2 cellular contexts compared by ENCODE assay signal in the genomic region with DNA sequence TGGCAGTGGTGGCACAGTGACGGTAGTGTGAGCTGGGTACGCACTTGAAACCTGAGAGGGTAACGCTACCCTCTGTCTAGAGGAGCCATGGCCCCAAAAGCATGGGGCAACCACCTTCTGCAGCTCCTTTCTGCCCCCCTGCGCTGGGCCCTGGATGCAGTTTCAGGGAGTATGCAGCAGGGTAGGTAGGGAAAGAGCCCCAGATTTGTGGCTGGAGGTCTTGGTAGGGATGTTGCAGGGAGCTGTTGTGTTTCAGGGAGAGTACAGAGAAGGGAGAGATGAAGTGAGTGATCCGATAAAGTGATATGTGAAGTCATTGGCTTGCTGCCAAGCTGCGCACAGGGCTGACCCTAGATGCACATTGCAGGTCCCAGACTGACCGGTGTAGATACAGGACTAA.
TF ChIP-seq lines count a peak whose summit lies in the region.

No MANE protein-coding gene starts in this region.

TF ChIP-seq in HepG2, 621 proteins besides CTCF, POLR2A, EP300 and RAD21:
- no peak for TF ChIP-seq KDM3A (CRISPR knock-in tag; IDR thresholded peaks at IDR 0.05; ENCODE audit: low read depth)
- TF ChIP-seq, protein P1, sequence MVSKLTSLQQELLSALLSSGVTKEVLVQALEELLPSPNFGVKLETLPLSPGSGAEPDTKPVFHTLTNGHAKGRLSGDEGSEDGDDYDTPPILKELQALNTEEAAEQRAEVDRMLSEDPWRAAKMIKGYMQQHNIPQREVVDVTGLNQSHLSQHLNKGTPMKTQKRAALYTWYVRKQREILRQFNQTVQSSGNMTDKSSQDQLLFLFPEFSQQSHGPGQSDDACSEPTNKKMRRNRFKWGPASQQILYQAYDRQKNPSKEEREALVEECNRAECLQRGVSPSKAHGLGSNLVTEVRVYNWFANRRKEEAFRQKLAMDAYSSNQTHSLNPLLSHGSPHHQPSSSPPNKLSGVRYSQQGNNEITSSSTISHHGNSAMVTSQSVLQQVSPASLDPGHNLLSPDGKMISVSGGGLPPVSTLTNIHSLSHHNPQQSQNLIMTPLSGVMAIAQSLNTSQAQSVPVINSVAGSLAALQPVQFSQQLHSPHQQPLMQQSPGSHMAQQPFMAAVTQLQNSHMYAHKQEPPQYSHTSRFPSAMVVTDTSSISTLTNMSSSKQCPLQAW (CRISPR knock-in tag; IDR thresholded peaks at IDR 0.05): peak; percentile 15; the same call in 1 of the 2 replicates
- 0 out of 2 replicates have a peak, but pooled peaks have one; percentile 10 for TF ChIP-seq LCORL (IDR thresholded peaks at IDR 0.05)
- TF ChIP-seq LCORL (CRISPR knock-in tag; IDR thresholded peaks at IDR 0.05): no peak
- TF ChIP-seq KDM2A (CRISPR knock-in tag; IDR thresholded peaks at IDR 0.05; ENCODE audit: borderline replicate concordance, low read depth): peak; percentile 51; the same call in 1 of the 2 replicates
- TF ChIP-seq NFIC (IDR thresholded peaks at IDR 0.05; ENCODE audit: low read length): 0 out of 2 replicates have a peak, but pooled peaks have one; percentile 24
- TF ChIP-seq ZNF136 (CRISPR knock-in tag; IDR thresholded peaks at IDR 0.05; ENCODE audit: low read depth): no peak
- TF ChIP-seq, protein P2, sequence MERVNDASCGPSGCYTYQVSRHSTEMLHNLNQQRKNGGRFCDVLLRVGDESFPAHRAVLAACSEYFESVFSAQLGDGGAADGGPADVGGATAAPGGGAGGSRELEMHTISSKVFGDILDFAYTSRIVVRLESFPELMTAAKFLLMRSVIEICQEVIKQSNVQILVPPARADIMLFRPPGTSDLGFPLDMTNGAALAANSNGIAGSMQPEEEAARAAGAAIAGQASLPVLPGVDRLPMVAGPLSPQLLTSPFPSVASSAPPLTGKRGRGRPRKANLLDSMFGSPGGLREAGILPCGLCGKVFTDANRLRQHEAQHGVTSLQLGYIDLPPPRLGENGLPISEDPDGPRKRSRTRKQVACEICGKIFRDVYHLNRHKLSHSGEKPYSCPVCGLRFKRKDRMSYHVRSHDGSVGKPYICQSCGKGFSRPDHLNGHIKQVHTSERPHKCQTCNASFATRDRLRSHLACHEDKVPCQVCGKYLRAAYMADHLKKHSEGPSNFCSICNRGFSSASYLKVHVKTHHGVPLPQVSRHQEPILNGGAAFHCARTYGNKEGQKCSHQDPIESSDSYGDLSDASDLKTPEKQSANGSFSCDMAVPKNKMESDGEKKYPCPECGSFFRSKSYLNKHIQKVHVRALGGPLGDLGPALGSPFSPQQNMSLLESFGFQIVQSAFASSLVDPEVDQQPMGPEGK (CRISPR knock-in tag; IDR thresholded peaks at IDR 0.05): no peak

TF ChIP-seq in WTC11, 78 proteins besides CTCF, POLR2A, EP300 and RAD21:
- no peak for TF ChIP-seq TEAD1 (CRISPR knock-in tag; IDR thresholded peaks at IDR 0.05)
- no peak for TF ChIP-seq ZNF532 (CRISPR knock-in tag; IDR thresholded peaks at IDR 0.05; ENCODE audit: borderline replicate concordance)
- no peak for TF ChIP-seq CBFB (CRISPR knock-in tag; IDR thresholded peaks at IDR 0.05; ENCODE audit: low read depth)
- TF ChIP-seq ELF4 (CRISPR knock-in tag; IDR thresholded peaks at IDR 0.05; ENCODE audit: low read depth): no peak
- TF ChIP-seq, protein P3, sequence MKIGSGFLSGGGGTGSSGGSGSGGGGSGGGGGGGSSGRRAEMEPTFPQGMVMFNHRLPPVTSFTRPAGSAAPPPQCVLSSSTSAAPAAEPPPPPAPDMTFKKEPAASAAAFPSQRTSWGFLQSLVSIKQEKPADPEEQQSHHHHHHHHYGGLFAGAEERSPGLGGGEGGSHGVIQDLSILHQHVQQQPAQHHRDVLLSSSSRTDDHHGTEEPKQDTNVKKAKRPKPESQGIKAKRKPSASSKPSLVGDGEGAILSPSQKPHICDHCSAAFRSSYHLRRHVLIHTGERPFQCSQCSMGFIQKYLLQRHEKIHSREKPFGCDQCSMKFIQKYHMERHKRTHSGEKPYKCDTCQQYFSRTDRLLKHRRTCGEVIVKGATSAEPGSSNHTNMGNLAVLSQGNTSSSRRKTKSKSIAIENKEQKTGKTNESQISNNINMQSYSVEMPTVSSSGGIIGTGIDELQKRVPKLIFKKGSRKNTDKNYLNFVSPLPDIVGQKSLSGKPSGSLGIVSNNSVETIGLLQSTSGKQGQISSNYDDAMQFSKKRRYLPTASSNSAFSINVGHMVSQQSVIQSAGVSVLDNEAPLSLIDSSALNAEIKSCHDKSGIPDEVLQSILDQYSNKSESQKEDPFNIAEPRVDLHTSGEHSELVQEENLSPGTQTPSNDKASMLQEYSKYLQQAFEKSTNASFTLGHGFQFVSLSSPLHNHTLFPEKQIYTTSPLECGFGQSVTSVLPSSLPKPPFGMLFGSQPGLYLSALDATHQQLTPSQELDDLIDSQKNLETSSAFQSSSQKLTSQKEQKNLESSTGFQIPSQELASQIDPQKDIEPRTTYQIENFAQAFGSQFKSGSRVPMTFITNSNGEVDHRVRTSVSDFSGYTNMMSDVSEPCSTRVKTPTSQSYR (CRISPR knock-in tag; IDR thresholded peaks at IDR 0.05): no peak
- TF ChIP-seq ZNF121 (CRISPR knock-in tag; IDR thresholded peaks at IDR 0.05): no peak
- no peak for TF ChIP-seq ZNF416 (CRISPR knock-in tag; IDR thresholded peaks at IDR 0.05)
- TF ChIP-seq, protein P4, sequence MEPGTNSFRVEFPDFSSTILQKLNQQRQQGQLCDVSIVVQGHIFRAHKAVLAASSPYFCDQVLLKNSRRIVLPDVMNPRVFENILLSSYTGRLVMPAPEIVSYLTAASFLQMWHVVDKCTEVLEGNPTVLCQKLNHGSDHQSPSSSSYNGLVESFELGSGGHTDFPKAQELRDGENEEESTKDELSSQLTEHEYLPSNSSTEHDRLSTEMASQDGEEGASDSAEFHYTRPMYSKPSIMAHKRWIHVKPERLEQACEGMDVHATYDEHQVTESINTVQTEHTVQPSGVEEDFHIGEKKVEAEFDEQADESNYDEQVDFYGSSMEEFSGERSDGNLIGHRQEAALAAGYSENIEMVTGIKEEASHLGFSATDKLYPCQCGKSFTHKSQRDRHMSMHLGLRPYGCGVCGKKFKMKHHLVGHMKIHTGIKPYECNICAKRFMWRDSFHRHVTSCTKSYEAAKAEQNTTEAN (CRISPR knock-in tag; IDR thresholded peaks at IDR 0.05): no peak
- no peak for TF ChIP-seq ZNF219 (CRISPR knock-in tag; IDR thresholded peaks at IDR 0.05; ENCODE audit: borderline replicate concordance)
